In genomic region chr17:65433592-65433991, GRCh38 we compare ENCODE assay signal across 22 cellular contexts.
DNase-seq lines count a peak whose midpoint lies in the region; ATAC-seq, FAIRE-seq and TF ChIP-seq lines count a peak whose summit lies in the region.
"Had no signal": no experiment of that assay in that cellular context is flagged by ENCODE, and none has a peak within 500 bp of the region (broad histone marks: within the 10 kb centered on the region; RNA-seq: fewer than 3 reads in every experiment).

No MANE protein-coding gene starts in this region.

- H3K27ac Mint-ChIP-seq in activated T-cell treated with anti-CD3 and anti-CD28 coated beads, Interleukin-2, amount 50 U/mL, for 24 hours = peak overlapping the region; percentile 7
- no peak overlapping the region for H3K27ac Mint-ChIP-seq in activated T-cell treated with anti-CD3 and anti-CD28 coated beads, Interleukin-2, amount 50 U/mL, for 72 hours
- H3K27ac Mint-ChIP-seq: IgD-negative memory B cell had no signal

- no peaks in the 10 kb centered on the region for H4K20me1 ChIP-seq in smooth muscle cell (ENCODE audit: low read depth)

- no peaks in the 10 kb centered on the region for H3K79me2 ChIP-seq in smooth muscle cell (ENCODE audit: low read depth)

- H3K27me3 Mint-ChIP-seq in activated T-cell treated with anti-CD3 and anti-CD28 coated beads, Interleukin-2, amount 50 U/mL, for 24 hours = peaks cover 27% of the 10 kb centered on the region
- peaks cover 12% of the 10 kb centered on the region for H3K27me3 Mint-ChIP-seq in activated T-cell treated with anti-CD3 and anti-CD28 coated beads, Interleukin-2, amount 50 U/mL, for 72 hours (ENCODE audit: low read depth)

- peaks cover 27% of the 10 kb centered on the region for H3K4me1 Mint-ChIP-seq in activated T-cell treated with anti-CD3 and anti-CD28 coated beads, Interleukin-2, amount 50 U/mL, for 24 hours (ENCODE audit: low read depth)
- peaks cover 20% of the 10 kb centered on the region for H3K4me1 Mint-ChIP-seq in activated T-cell treated with anti-CD3 and anti-CD28 coated beads, Interleukin-2, amount 50 U/mL, for 72 hours (ENCODE audit: low read depth)
- H3K4me1 Mint-ChIP-seq: IgD-negative memory B cell had no signal

- H3K36me3 ChIP-seq in smooth muscle cell (ENCODE audit: low read depth) = no peaks in the 10 kb centered on the region
- H3K36me3 ChIP-seq in kidney (ENCODE audit: control insufficient read depth in 1 of 2, insufficient read depth in 2 of 2, low read length in 2 of 2) = no peaks in the 10 kb centered on the region
- H3K36me3 ChIP-seq: brain microvascular endothelial cell, uterus had no signal

- 15% methylated on average over 4 of the region's 4 CpGs for WGBS in smooth muscle cell (ENCODE audit: low lambda C conversion rate)

- no peak overlapping the region for H2AFZ ChIP-seq in smooth muscle cell (ENCODE audit: low read depth)

- H3K4me3 ChIP-seq in fibroblast of pulmonary artery (replicated peaks; ENCODE audit: low read depth, low read length) (no peak overlapping the region), smooth muscle cell (no peak overlapping the region), kidney (ENCODE audit: low read length in 2 of 2) (no peak overlapping the region)
- H3K4me3 ChIP-seq: psoas muscle, uterus had no signal

- H3K27me3 ChIP-seq in smooth muscle cell (ENCODE audit: low read depth) = no peaks in the 10 kb centered on the region
- H3K27me3 ChIP-seq: brain microvascular endothelial cell, uterus had no signal

- ATAC-seq in activated T-cell treated with anti-CD3 and anti-CD28 coated beads, Interleukin-2, amount 50 U/mL, for 72 hours (replicated peaks in 1 of 2) = no peak
- no peak for ATAC-seq in HG03097 (IDR thresholded peaks at IDR 0.05; ENCODE audit: low FRiP score, unreplicated experiment)
- ATAC-seq: Right ventricle myocardium inferior had no signal

- H3K9me3 ChIP-seq in smooth muscle cell (replicated peaks; ENCODE audit: low read depth) (no peaks in the 10 kb centered on the region), kidney (ENCODE audit: control insufficient read depth in 1 of 2, low read length in 2 of 2) (no peaks in the 10 kb centered on the region)
- H3K9me3 ChIP-seq: uterus had no signal

- H3K36me3 Mint-ChIP-seq in activated T-cell treated with anti-CD3 and anti-CD28 coated beads, Interleukin-2, amount 50 U/mL, for 24 hours (ENCODE audit: low read depth) = no peaks in the 10 kb centered on the region
- H3K36me3 Mint-ChIP-seq in activated T-cell treated with anti-CD3 and anti-CD28 coated beads, Interleukin-2, amount 50 U/mL, for 72 hours (ENCODE audit: insufficient read depth in 2 of 2) = peaks cover 6 to 11% of the 10 kb centered on the region in 2 donors
- H3K36me3 Mint-ChIP-seq: IgD-negative memory B cell had no signal

- H3F3A ChIP-seq in smooth muscle cell (ENCODE audit: low read depth) = peaks cover 5% of the 10 kb centered on the region

- H3K4me1 ChIP-seq in smooth muscle cell (ENCODE audit: low read depth) (no peaks in the 10 kb centered on the region), kidney (ENCODE audit: control insufficient read depth in 1 of 2, insufficient read depth in 1 of 2, low read depth in 1 of 2, low read length in 2 of 2) (no peaks in the 10 kb centered on the region)
- H3K4me1 ChIP-seq: psoas muscle, uterus had no signal

- intact Hi-C loops in kidney (cut with DNase I) = no loop called here

- peaks cover 12% of the 10 kb centered on the region for H3K9me3 Mint-ChIP-seq in activated T-cell treated with anti-CD3 and anti-CD28 coated beads, Interleukin-2, amount 50 U/mL, for 24 hours
- peaks cover 5 to 12% of the 10 kb centered on the region in 2 donors for H3K9me3 Mint-ChIP-seq in activated T-cell treated with anti-CD3 and anti-CD28 coated beads, Interleukin-2, amount 50 U/mL, for 72 hours

- FAIRE-seq in kidney (lab: Jason Lieb, UNC) = no peak
- FAIRE-seq: A204.1, colon had no signal

- H3K27ac ChIP-seq in smooth muscle cell (ENCODE audit: low read depth) = peak overlapping the region; percentile 53
- H3K27ac ChIP-seq in kidney (ENCODE audit: low read depth in 2 of 2, low read length in 2 of 2) = no peak overlapping the region
- H3K27ac ChIP-seq: brain microvascular endothelial cell, HL-60, psoas muscle, uterus had no signal

- H3K4me2 ChIP-seq in smooth muscle cell = peak overlapping the region; percentile 58

- no peak overlapping the region for H3K9ac ChIP-seq in smooth muscle cell (ENCODE audit: low read depth)
- H3K9ac ChIP-seq in kidney (ENCODE audit: low read length in 2 of 2) = no peak overlapping the region

- no peak for DNase-seq in activated T-cell treated with anti-CD3 and anti-CD28 coated beads, Interleukin-2, amount 50 U/mL, for 24 hours
- DNase-seq in activated T-cell treated with anti-CD3 and anti-CD28 coated beads, Interleukin-2, amount 50 U/mL, for 72 hours = no peak
- peak; percentile 94 for DNase-seq in SW480 (ENCODE audit: low spot score)
- peak; percentile 51 for DNase-seq in fibroblast of pulmonary artery (ENCODE audit: low read depth)
- DNase-seq in smooth muscle cell (lab: John Stamatoyannopoulos, UW; ENCODE audit: unreplicated experiment) = no peak
- no peak for DNase-seq in kidney
- no peak for DNase-seq in DMS53 treated with DMSO at 0.1 percent for 48 hours (lab: John Stamatoyannopoulos, UW; ENCODE audit: unreplicated experiment)
- DNase-seq: activated CD4-positive, alpha-beta T cell treated with anti-CD3 and anti-CD28 coated beads, Interleukin-2, amount 50 U/mL, for 1 hour; activated CD8-positive, alpha-beta memory T cell treated with anti-CD3 and anti-CD28 coated beads, Interleukin-2, amount 50 U/mL, for 48 hours; brain microvascular endothelial cell; NCI-H2171 treated with DMSO at 0.1 percent for 48 hours; NCI-H69; psoas muscle; stimulated activated CD4-positive, alpha-beta T cell treated with anti-CD3 and anti-CD28 coated beads, Interleukin-4, amount 100 ng/mL, for 24 hours; T-helper 1 cell; uterus had no signal

- no peak overlapping the region for H3K4me3 Mint-ChIP-seq in activated T-cell treated with anti-CD3 and anti-CD28 coated beads, Interleukin-2, amount 50 U/mL, for 24 hours
- H3K4me3 Mint-ChIP-seq in activated T-cell treated with anti-CD3 and anti-CD28 coated beads, Interleukin-2, amount 50 U/mL, for 72 hours = peak overlapping the region in 1 of 2 donors; percentile 15

- TF ChIP-seq CTCF in fibroblast of pulmonary artery (IDR thresholded peaks at IDR 0.05; ENCODE audit: low read length, missing control alignments) (no peak), smooth muscle cell (IDR thresholded peaks at IDR 0.05; ENCODE audit: borderline replicate concordance, insufficient read depth, poor library complexity, severe bottlenecking) (no peak), kidney (IDR thresholded peaks at IDR 0.05; ENCODE audit: borderline replicate concordance, extremely low read depth, insufficient read depth) (no peak)

Comparison
In these comparisons a context has a peak if more than half of its experiments do, and no peak if none do; other contexts are left out.
1. DNase-seq: peak in SW480 (single experiment) and fibroblast of pulmonary artery (single experiment); none in activated T-cell treated with anti-CD3 and anti-CD28 coated beads, Interleukin-2, amount 50 U/mL, for 24 hours (single experiment), activated T-cell treated with anti-CD3 and anti-CD28 coated beads, Interleukin-2, amount 50 U/mL, for 72 hours (0 of 2), smooth muscle cell (single experiment), kidney (single experiment) and DMS53 treated with DMSO at 0.1 percent for 48 hours (single experiment).